8 cellular contexts compared by ENCODE assay signal in genomic region chr13:114065141-114065925, GRCh38.
DNase-seq lines count a peak whose midpoint lies in the region; ATAC-seq, FAIRE-seq and TF ChIP-seq lines count a peak whose summit lies in the region.

No MANE protein-coding gene starts in this region.

- H3K4me3 ChIP-seq in HepG2 (replicated peaks in 1 of 3; ENCODE audit: insufficient read depth in 1 of 3, low read depth in 2 of 3, low read length in 3 of 3) = peak overlapping the region in 1 of 3 experiments; percentile 36; a peak in 1 of 6 replicates

- H3K9me3 ChIP-seq in HepG2 (ENCODE audit: low read length) = no peaks in the 10 kb centered on the region

- no peak for TF ChIP-seq RAD21 in HepG2 (CRISPR knock-in tag; IDR thresholded peaks at IDR 0.05)

- H3K79me2 ChIP-seq in HepG2 (ENCODE audit: insufficient read depth, low read length) = no peaks in the 10 kb centered on the region

- H3K4me1 ChIP-seq in HepG2 (ENCODE audit: insufficient read depth, low read length) = peaks cover 18% of the 10 kb centered on the region

- FAIRE-seq in HepG2 (lab: Jason Lieb, UNC) = no peak

- POLR2A ChIA-PET in HepG2 (lab: Yijun Ruan, JAX) = no interaction called here

- DNase-seq in EH (ENCODE audit: low read depth) (peak; percentile 100), NCI-H446 (lab: John Stamatoyannopoulos, UW) (peak; percentile 0 to 54), dedifferentiated amniotic fluid mesenchymal stem cell (ENCODE audit: extremely low spot score) (peak; percentile 97), HepG2 (ENCODE audit: low spot score) (peak; percentile 16), NCI-H748 treated with DMSO at 0.1 percent for 48 hours (lab: John Stamatoyannopoulos, UW) (no peak)
- DNase-seq in activated CD4-positive, alpha-beta T cell treated with anti-CD3 and anti-CD28 coated beads, Interleukin-2, amount 50 U/mL, for 24 hours (ENCODE audit: low read depth in 1 of 2, low spot score in 1 of 2) = peak; percentile 53 to 80
- peak; percentile 76 for DNase-seq in stimulated activated CD4-positive, alpha-beta T cell treated with anti-CD3 and anti-CD28 coated beads, Interleukin-2, amount 100 ng/mL, for 4 hours (ENCODE audit: low read depth)

- no peak overlapping the region for H2AFZ ChIP-seq in HepG2 (ENCODE audit: low read length)

- no peak for TF ChIP-seq EP300 in HepG2 (IDR thresholded peaks at IDR 0.05; ENCODE audit: low read depth in 2 of 2, low read length in 2 of 2)
- TF ChIP-seq EP300 in HepG2 (CRISPR knock-in tag; IDR thresholded peaks at IDR 0.05; ENCODE audit: borderline replicate concordance) = no peak

- intact Hi-C loops in HepG2 (cut with micrococcal nuclease; ENCODE audit: unreplicated experiment) = no loop called here

- no peak overlapping the region for H3K9ac ChIP-seq in HepG2 (ENCODE audit: insufficient read depth, low read depth, low read length)

- WGBS in HepG2 (ENCODE audit: low lambda C conversion rate) = 14% methylated on average over 9 of the region's 25 CpGs

- BruUV-seq in HepG2 (replicated peaks; lab: Mats Ljungman, UMichigan) = no TSS peak

- H3K36me3 ChIP-seq in HepG2 (replicated peaks in 1 of 2; ENCODE audit: control insufficient read depth in 1 of 2, insufficient read depth in 2 of 2, low read length in 2 of 2) = no peaks in the 10 kb centered on the region

- no peak for TF ChIP-seq CTCF in HepG2 (CRISPR knock-in tag; IDR thresholded peaks at IDR 0.05)

- ATAC-seq in HG02642 (IDR thresholded peaks at IDR 0.05; ENCODE audit: poor library complexity, unreplicated experiment) = peak; percentile 47
- peak; percentile 77 for ATAC-seq in HepG2

- H3K27ac ChIP-seq in HepG2 (ENCODE audit: extremely low read length, insufficient read depth, low read length) = no peak overlapping the region

- H3K27me3 ChIP-seq in HepG2 (ENCODE audit: control insufficient read depth in 1 of 2, insufficient read depth in 2 of 2, low read length in 2 of 2) = peaks cover 9 to 50% of the 10 kb centered on the region in 2 experiments

- in situ Hi-C loops in HepG2 (cut with HindIII; ENCODE audit: extremely low pct_ligation_motif_present, low pct_unique_long_range_greater_than_20kb) = no loop called here

- peak overlapping the region; percentile 53 for H3K4me2 ChIP-seq in HepG2 (ENCODE audit: low read depth, low read length)

- no peak for TF ChIP-seq POLR2A in HepG2 (IDR thresholded peaks at IDR 0.05; ENCODE audit: insufficient read depth in 1 of 2, low read depth in 2 of 2, low read length in 2 of 2)

- CTCF ChIA-PET in HepG2 (lab: Yijun Ruan, JAX; ENCODE audit: low intra/inter-chr PET ratio, low total read pairs) = no interaction called here

- H4K20me1 ChIP-seq in HepG2 (ENCODE audit: insufficient read depth, low read length) = no peaks in the 10 kb centered on the region

TF ChIP-seq in HepG2, 621 proteins besides CTCF, POLR2A, EP300 and RAD21:
- TF ChIP-seq RAD51 (IDR thresholded peaks at IDR 0.05; ENCODE audit: borderline replicate concordance) (peak; percentile 80), JUNB (CRISPR knock-in tag; IDR thresholded peaks at IDR 0.05; ENCODE audit: borderline replicate concordance) (no peak), ZNF777 (CRISPR knock-in tag; IDR thresholded peaks at IDR 0.05) (no peak), HNRNPLL (IDR thresholded peaks at IDR 0.05; ENCODE audit: low read depth, low read length, poor library complexity, severe bottlenecking) (peak; percentile 51), ZNF205 (CRISPR knock-in tag; IDR thresholded peaks at IDR 0.05) (no peak), HNRNPL (IDR thresholded peaks at IDR 0.05; ENCODE audit: low read depth, low read length) (no peak), ZNF225 (CRISPR knock-in tag; IDR thresholded peaks at IDR 0.05) (no peak), FOSL2 (CRISPR knock-in tag; IDR thresholded peaks at IDR 0.05) (peak; percentile 86), NR2C2 (CRISPR knock-in tag; IDR thresholded peaks at IDR 0.05; ENCODE audit: borderline replicate concordance) (no peak), ATF4 (CRISPR knock-in tag; IDR thresholded peaks at IDR 0.05) (no peak), IRF2 (CRISPR knock-in tag; IDR thresholded peaks at IDR 0.05) (no peak), USF2 (IDR thresholded peaks at IDR 0.05; ENCODE audit: low read depth, low read length) (peak; percentile 76), USF2 (CRISPR knock-in tag; IDR thresholded peaks at IDR 0.05; ENCODE audit: borderline replicate concordance) (peak; percentile 78; the same call in 1 of the 2 replicates), BHLHE40 (IDR thresholded peaks at IDR 0.05; ENCODE audit: low read length) (peak; percentile 67; the same call in 1 of the 2 replicates), ZSCAN25 (CRISPR knock-in tag; IDR thresholded peaks at IDR 0.05) (no peak), NFE2 (CRISPR knock-in tag; IDR thresholded peaks at IDR 0.05) (0 out of 2 replicates have a peak, but pooled peaks have one; percentile 22)
TF ChIP-seq in HepG2: peak in this region for 6.
